Comparison of ENCODE assay signal across 9 cellular contexts in genomic region chr2:176291768-176292393, GRCh38. TPM values are rescaled to one million over a fixed set of nuclear protein-coding genes. Genes with fewer than 3 reads are reported as not detected.
DNase-seq lines count a peak whose midpoint lies in the region; ATAC-seq and TF ChIP-seq lines count a peak whose summit lies in the region.
"Had no signal": no experiment of that assay in that cellular context is flagged by ENCODE, and none has a peak within 500 bp of the region (broad histone marks: within the 10 kb centered on the region; RNA-seq: fewer than 3 reads in every experiment).

No MANE protein-coding gene starts in this region.

- no peaks in the 10 kb centered on the region for H3K4me1 ChIP-seq in colonic mucosa

- no peaks in the 10 kb centered on the region for H3K9me3 ChIP-seq in colonic mucosa

- intact Hi-C loops in colonic mucosa (cut with DNase I): no loop called here

- H3K27ac ChIP-seq in colonic mucosa: no peak overlapping the region

- no peak overlapping the region for H3K9ac ChIP-seq in colonic mucosa (ENCODE audit: low read depth in 2 of 2, low read length in 2 of 2)

- no peaks in the 10 kb centered on the region for H3K27me3 ChIP-seq in colonic mucosa

- DNase-seq in left lobe of liver (ENCODE audit: low spot score): no peak
- no peak for DNase-seq in Ammon's horn (ENCODE audit: low spot score)
- no peak for DNase-seq in NCI-H2029 treated with DMSO at 0.1 percent for 48 hours (lab: John Stamatoyannopoulos, UW)
- no peak for DNase-seq in glomerular visceral epithelial cell (ENCODE audit: extremely low spot score)
- no peak for DNase-seq in colonic mucosa
- DNase-seq: activated gamma-delta T cell had no signal

- peak; percentile 83 for ATAC-seq in GM18861 (IDR thresholded peaks at IDR 0.05; ENCODE audit: unreplicated experiment)
- ATAC-seq in GM21447 (IDR thresholded peaks at IDR 0.05; ENCODE audit: unreplicated experiment): peak; percentile 92
- peak; percentile 91 for ATAC-seq in HG03280 (IDR thresholded peaks at IDR 0.05; ENCODE audit: unreplicated experiment)
- peak; percentile 60 for ATAC-seq in left lobe of liver

- H3K4me3 ChIP-seq in colonic mucosa: no peak overlapping the region

- TF ChIP-seq CTCF in colonic mucosa (IDR thresholded peaks at IDR 0.05): no peak

- H3K36me3 ChIP-seq in colonic mucosa: no peaks in the 10 kb centered on the region

RNA-seq across cellular contexts. Expression of gene MTX2, which starts 22.6 kb away (rescaled TPM):
- total RNA-seq in left lobe of liver (7.6 TPM), colonic mucosa (10 to 100 TPM; 33.4 to 34.9 TPM)
